ENCODE assay signal across 3 cellular contexts in genomic region chr16:70128844-70129243, GRCh38. TPM values are rescaled to one million over a fixed set of nuclear protein-coding genes. Genes with fewer than 3 reads are reported as not detected.
"Had no signal": no experiment of that assay in that cellular context is flagged by ENCODE, and none has a peak within 500 bp of the region (broad histone marks: within the 10 kb centered on the region; RNA-seq: fewer than 3 reads in every experiment).

No MANE protein-coding gene starts in this region.

RNA-seq across cellular contexts. Expression of gene CLEC18C, which starts 44.7 kb away (rescaled TPM):
- total RNA-seq: activated CD4-positive, alpha-beta memory T cell treated with anti-CD3 and anti-CD28 coated beads for 36 hours; activated CD4-positive, alpha-beta T cell treated with anti-CD3 and anti-CD28 coated beads, Interleukin-2, amount 10 ng/mL, durations not matched to agents 24 days and 14 days; activated CD8-positive, alpha-beta T cell treated with anti-CD3 and anti-CD28 coated beads for 36 hours had no signal
